In the genomic region with DNA sequence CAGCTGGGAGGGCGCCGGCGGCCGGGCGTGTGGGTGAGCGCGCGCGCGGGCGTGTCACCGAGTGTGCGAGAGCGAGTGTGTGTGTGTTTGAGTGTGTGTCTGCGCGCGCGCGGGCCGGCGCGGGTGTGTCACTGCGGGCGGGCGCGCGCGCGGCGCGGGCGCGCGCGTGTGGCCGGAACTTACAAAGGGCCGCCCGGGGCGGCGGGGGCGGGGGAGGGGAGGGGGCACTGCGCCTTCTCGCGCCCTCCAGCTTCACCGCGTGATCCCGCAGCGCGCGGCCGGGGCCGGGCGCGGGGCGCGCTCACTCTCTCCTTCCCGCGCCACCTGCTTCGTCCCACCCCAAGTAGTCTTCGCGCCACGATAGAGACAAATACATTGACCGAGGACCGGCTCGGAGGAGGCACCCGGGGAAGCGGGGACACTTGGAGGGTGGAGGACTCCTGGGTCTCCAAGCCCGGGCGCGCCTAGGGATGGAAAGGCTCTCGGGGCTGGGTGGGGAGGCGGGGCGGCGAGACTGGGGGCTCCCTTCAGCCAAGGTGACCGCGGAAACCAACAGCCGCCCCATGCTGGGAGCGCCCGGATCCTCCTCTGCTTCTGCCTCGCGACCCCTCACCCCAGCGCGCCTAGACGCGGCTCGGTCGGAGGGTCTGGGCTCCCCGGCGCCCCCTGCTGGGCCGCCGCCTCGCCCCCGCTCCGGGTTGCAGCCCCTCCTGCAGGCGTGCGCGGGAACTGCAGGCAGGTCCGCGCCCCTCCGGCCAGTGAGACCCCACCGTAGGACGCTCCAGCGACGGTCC, we compare ENCODE assay signal across 1 cellular context.
TF ChIP-seq lines count a peak whose summit lies in the region.

Gene SRCIN1 (minus strand): TSS at position 101 of the 794 bp plus-strand sequence. CDS start 247 bp downstream, outside the sequence.

TF ChIP-seq in HepG2, 621 proteins besides CTCF, POLR2A, EP300 and RAD21 (continued from another document and continues in another):
- TF ChIP-seq ZBTB25 (CRISPR knock-in tag; IDR thresholded peaks at IDR 0.05) (0 out of 2 replicates have a peak, but pooled peaks have one; percentile 30), BRCA1 (CRISPR knock-in tag; IDR thresholded peaks at IDR 0.05) (no peak), PHF8 (CRISPR knock-in tag; IDR thresholded peaks at IDR 0.05) (peak; percentile 45), ZNF563 (CRISPR knock-in tag; IDR thresholded peaks at IDR 0.05) (no peak; the same call in 1 of the 2 replicates), MBD4 (IDR thresholded peaks at IDR 0.05; ENCODE audit: borderline replicate concordance, low read length) (no peak), HNRNPLL (IDR thresholded peaks at IDR 0.05; ENCODE audit: low read depth, low read length, poor library complexity, severe bottlenecking) (peak; percentile 72), ZFP36L2 (CRISPR knock-in tag; IDR thresholded peaks at IDR 0.05) (no peak), HOXD1 (CRISPR knock-in tag; IDR thresholded peaks at IDR 0.05) (0 out of 2 replicates have a peak, but pooled peaks have one; percentile 26), SP4 (CRISPR knock-in tag; IDR thresholded peaks at IDR 0.05) (no peak), PAX8 (CRISPR knock-in tag; IDR thresholded peaks at IDR 0.05; ENCODE audit: borderline replicate concordance) (peak; percentile 67; the same call in 1 of the 2 replicates), HMG20A (CRISPR knock-in tag; IDR thresholded peaks at IDR 0.05; ENCODE audit: borderline replicate concordance) (no peak), ZHX2 (IDR thresholded peaks at IDR 0.05; ENCODE audit: low read depth) (no peak), ZHX2 (CRISPR knock-in tag; IDR thresholded peaks at IDR 0.05; ENCODE audit: borderline replicate concordance) (0 out of 2 replicates have a peak, but pooled peaks have one; percentile 53), POGZ (CRISPR knock-in tag; IDR thresholded peaks at IDR 0.05) (peak; percentile 91), ZNF83 (CRISPR knock-in tag; IDR thresholded peaks at IDR 0.05; ENCODE audit: borderline replicate concordance) (peak; percentile 71; the same call in 1 of the 2 replicates), ZNF530 (CRISPR knock-in tag; IDR thresholded peaks at IDR 0.05; ENCODE audit: low read depth) (no peak), ZBTB4 (CRISPR knock-in tag; IDR thresholded peaks at IDR 0.05; ENCODE audit: borderline replicate concordance) (0 out of 2 replicates have a peak, but pooled peaks have one; percentile 20), GLI4 (CRISPR knock-in tag; IDR thresholded peaks at IDR 0.05; ENCODE audit: borderline replicate concordance) (no peak), ZFP36L1 (CRISPR knock-in tag; IDR thresholded peaks at IDR 0.05) (no peak), TCF12 (IDR thresholded peaks at IDR 0.05) (no peak), TCF12 (CRISPR knock-in tag; IDR thresholded peaks at IDR 0.05) (no peak; the same call in 1 of the 2 replicates), ZBTB34 (CRISPR knock-in tag; IDR thresholded peaks at IDR 0.05) (no peak), ZFP62 (CRISPR knock-in tag; IDR thresholded peaks at IDR 0.05) (no peak), ZSCAN9 (CRISPR knock-in tag; IDR thresholded peaks at IDR 0.05; ENCODE audit: borderline replicate concordance) (peak; percentile 73; the same call in 1 of the 2 replicates), ZNF724P (CRISPR knock-in tag; IDR thresholded peaks at IDR 0.05; ENCODE audit: borderline replicate concordance) (peak; percentile 86; the same call in 1 of the 2 replicates), MYNN (CRISPR knock-in tag; IDR thresholded peaks at IDR 0.05; ENCODE audit: low read depth) (no peak), PAF1 (CRISPR knock-in tag; IDR thresholded peaks at IDR 0.05) (no peak), TBX3 (IDR thresholded peaks at IDR 0.05; ENCODE audit: borderline replicate concordance) (no peak), ZNF567 (CRISPR knock-in tag; IDR thresholded peaks at IDR 0.05; ENCODE audit: borderline replicate concordance) (peak; percentile 85; the same call in 1 of the 2 replicates), ZNF772 (CRISPR knock-in tag; IDR thresholded peaks at IDR 0.05) (no peak; the same call in 1 of the 2 replicates), RARA (CRISPR knock-in tag; IDR thresholded peaks at IDR 0.05) (peak; percentile 39; the same call in 1 of the 2 replicates), ZC3H13 (CRISPR knock-in tag; IDR thresholded peaks at IDR 0.05) (no peak; the same call in none of the 2 replicates), JUND (CRISPR knock-in tag; IDR thresholded peaks at IDR 0.05) (no peak), BRD4 (CRISPR knock-in tag; IDR thresholded peaks at IDR 0.05) (peak; percentile 54; the same call in 1 of the 2 replicates)
- TF ChIP-seq, protein P1, sequence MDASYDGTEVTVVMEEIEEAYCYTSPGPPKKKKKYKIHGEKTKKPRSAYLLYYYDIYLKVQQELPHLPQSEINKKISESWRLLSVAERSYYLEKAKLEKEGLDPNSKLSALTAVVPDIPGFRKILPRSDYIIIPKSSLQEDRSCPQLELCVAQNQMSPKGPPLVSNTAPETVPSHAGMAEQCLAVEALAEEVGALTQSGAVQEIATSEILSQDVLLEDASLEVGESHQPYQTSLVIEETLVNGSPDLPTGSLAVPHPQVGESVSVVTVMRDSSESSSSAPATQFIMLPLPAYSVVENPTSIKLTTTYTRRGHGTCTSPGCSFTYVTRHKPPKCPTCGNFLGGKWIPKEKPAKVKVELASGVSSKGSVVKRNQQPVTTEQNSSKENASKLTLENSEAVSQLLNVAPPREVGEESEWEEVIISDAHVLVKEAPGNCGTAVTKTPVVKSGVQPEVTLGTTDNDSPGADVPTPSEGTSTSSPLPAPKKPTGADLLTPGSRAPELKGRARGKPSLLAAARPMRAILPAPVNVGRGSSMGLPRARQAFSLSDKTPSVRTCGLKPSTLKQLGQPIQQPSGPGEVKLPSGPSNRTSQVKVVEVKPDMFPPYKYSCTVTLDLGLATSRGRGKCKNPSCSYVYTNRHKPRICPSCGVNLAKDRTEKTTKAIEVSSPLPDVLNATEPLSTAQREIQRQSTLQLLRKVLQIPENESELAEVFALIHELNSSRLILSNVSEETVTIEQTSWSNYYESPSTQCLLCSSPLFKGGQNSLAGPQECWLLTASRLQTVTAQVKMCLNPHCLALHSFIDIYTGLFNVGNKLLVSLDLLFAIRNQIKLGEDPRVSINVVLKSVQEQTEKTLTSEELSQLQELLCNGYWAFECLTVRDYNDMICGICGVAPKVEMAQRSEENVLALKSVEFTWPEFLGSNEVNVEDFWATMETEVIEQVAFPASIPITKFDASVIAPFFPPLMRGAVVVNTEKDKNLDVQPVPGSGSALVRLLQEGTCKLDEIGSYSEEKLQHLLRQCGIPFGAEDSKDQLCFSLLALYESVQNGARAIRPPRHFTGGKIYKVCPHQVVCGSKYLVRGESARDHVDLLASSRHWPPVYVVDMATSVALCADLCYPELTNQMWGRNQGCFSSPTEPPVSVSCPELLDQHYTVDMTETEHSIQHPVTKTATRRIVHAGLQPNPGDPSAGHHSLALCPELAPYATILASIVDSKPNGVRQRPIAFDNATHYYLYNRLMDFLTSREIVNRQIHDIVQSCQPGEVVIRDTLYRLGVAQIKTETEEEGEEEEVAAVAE (CRISPR knock-in tag; IDR thresholded peaks at IDR 0.05; ENCODE audit: borderline replicate concordance): no peak
- TF ChIP-seq, protein P2, sequence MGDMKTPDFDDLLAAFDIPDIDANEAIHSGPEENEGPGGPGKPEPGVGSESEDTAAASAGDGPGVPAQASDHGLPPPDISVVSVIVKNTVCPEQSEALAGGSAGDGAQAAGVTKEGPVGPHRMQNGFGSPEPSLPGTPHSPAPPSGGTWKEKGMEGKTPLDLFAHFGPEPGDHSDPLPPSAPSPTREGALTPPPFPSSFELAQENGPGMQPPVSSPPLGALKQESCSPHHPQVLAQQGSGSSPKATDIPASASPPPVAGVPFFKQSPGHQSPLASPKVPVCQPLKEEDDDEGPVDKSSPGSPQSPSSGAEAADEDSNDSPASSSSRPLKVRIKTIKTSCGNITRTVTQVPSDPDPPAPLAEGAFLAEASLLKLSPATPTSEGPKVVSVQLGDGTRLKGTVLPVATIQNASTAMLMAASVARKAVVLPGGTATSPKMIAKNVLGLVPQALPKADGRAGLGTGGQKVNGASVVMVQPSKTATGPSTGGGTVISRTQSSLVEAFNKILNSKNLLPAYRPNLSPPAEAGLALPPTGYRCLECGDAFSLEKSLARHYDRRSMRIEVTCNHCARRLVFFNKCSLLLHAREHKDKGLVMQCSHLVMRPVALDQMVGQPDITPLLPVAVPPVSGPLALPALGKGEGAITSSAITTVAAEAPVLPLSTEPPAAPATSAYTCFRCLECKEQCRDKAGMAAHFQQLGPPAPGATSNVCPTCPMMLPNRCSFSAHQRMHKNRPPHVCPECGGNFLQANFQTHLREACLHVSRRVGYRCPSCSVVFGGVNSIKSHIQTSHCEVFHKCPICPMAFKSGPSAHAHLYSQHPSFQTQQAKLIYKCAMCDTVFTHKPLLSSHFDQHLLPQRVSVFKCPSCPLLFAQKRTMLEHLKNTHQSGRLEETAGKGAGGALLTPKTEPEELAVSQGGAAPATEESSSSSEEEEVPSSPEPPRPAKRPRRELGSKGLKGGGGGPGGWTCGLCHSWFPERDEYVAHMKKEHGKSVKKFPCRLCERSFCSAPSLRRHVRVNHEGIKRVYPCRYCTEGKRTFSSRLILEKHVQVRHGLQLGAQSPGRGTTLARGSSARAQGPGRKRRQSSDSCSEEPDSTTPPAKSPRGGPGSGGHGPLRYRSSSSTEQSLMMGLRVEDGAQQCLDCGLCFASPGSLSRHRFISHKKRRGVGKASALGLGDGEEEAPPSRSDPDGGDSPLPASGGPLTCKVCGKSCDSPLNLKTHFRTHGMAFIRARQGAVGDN (CRISPR knock-in tag; IDR thresholded peaks at IDR 0.05): peak; percentile 85
